ENCODE assay signal across 12 cellular contexts in genomic region chr5:139105621-139106071, GRCh38.
DNase-seq lines count a peak whose midpoint lies in the region; ATAC-seq and TF ChIP-seq lines count a peak whose summit lies in the region.
"Had no signal": no experiment of that assay in that cellular context is flagged by ENCODE, and none has a peak within 500 bp of the region (broad histone marks: within the 10 kb centered on the region; RNA-seq: fewer than 3 reads in every experiment).

No MANE protein-coding gene starts in this region.

- DNase-seq in NCI-H146 (lab: John Stamatoyannopoulos, UW): peak; percentile 58
- DNase-seq in NCI-H146 treated with DMSO at 0.1 percent for 48 hours (lab: John Stamatoyannopoulos, UW; ENCODE audit: unreplicated experiment): no peak
- peak; percentile 90 for DNase-seq in WERI-Rb-1
- DNase-seq in type B pancreatic cell (ENCODE audit: extremely low spot score, unreplicated experiment): no peak
- DNase-seq in stimulated activated CD4-positive, alpha-beta T cell treated with anti-CD3 and anti-CD28 coated beads, Interleukin-15, amount 100 ng/mL, for 24 hours: no peak
- DNase-seq: activated CD4-positive, alpha-beta T cell treated with anti-CD3 and anti-CD28 coated beads, Interleukin-2, amount 50 U/mL, for 48 hours; cortex of kidney; RPMI8226 had no signal

- H3K4me3 ChIP-seq in WERI-Rb-1 (ENCODE audit: low read depth, low read length) (peak overlapping the region; percentile 9), mesodermal cell (ENCODE audit: extremely low read depth, insufficient read depth, low read length, poor library complexity, severe bottlenecking) (no peak overlapping the region)

- peaks cover 62% of the 10 kb centered on the region for H3K4me1 Mint-ChIP-seq in type B pancreatic cell (ENCODE audit: unreplicated experiment)

- H3K9me3 ChIP-seq in WERI-Rb-1 (ENCODE audit: severe bottlenecking): no peaks in the 10 kb centered on the region
- H3K9me3 ChIP-seq in mesodermal cell (ENCODE audit: control insufficient read depth, low read length): no peaks in the 10 kb centered on the region

- 69 to 72% methylated on average over 12 to 15 of the region's 15 CpGs for WGBS in mesodermal cell (ENCODE audit: insufficient coverage in 2 of 2), 2 experiments

- H3K27ac ChIP-seq in WERI-Rb-1: peak overlapping the region; percentile 94
- H3K27ac ChIP-seq in mesodermal cell (ENCODE audit: low read depth, low read length, severe bottlenecking): peak overlapping the region; percentile 26
- H3K27ac ChIP-seq: 22Rv1 had no signal

- ATAC-seq in HG02981 (IDR thresholded peaks at IDR 0.05; ENCODE audit: unreplicated experiment) (no peak), GM21381 (IDR thresholded peaks at IDR 0.05; ENCODE audit: unreplicated experiment) (no peak)

- peaks cover 3% of the 10 kb centered on the region for H3K4me1 ChIP-seq in mesodermal cell (ENCODE audit: control insufficient read depth, insufficient read depth, low read length, poor library complexity, severe bottlenecking)

- peaks cover 3% of the 10 kb centered on the region for H3K36me3 Mint-ChIP-seq in type B pancreatic cell

- H3K4me3 Mint-ChIP-seq in type B pancreatic cell: peak overlapping the region; percentile 26

- H3K36me3 ChIP-seq in WERI-Rb-1 (peaks cover 4% of the 10 kb centered on the region), mesodermal cell (ENCODE audit: control insufficient read depth, insufficient read depth, low read length) (no peaks in the 10 kb centered on the region)

- H3K27me3 ChIP-seq in WERI-Rb-1 (ENCODE audit: insufficient read depth, low read depth, severe bottlenecking): no peaks in the 10 kb centered on the region

- no peaks in the 10 kb centered on the region for H3K9me3 Mint-ChIP-seq in type B pancreatic cell

- H3K27ac Mint-ChIP-seq in type B pancreatic cell: peak overlapping the region; percentile 58

- H3K27me3 Mint-ChIP-seq in type B pancreatic cell: no peaks in the 10 kb centered on the region

- no peak for TF ChIP-seq CTCF in WERI-Rb-1 (IDR thresholded peaks at IDR 0.05; ENCODE audit: low read depth, low read length)
- TF ChIP-seq CTCF in type B pancreatic cell (conservative IDR thresholded peaks at IDR 0.05): no peak

Comparison
In these comparisons a context has a peak if more than half of its experiments do, and no peak if none do; other contexts are left out.
1. DNase-seq: peak in NCI-H146 (single experiment) and WERI-Rb-1 (single experiment); none in NCI-H146 treated with DMSO at 0.1 percent for 48 hours (single experiment), type B pancreatic cell (single experiment) and stimulated activated CD4-positive, alpha-beta T cell treated with anti-CD3 and anti-CD28 coated beads, Interleukin-15, amount 100 ng/mL, for 24 hours (single experiment).